32 cellular contexts compared by ENCODE assay signal in the genomic region with DNA sequence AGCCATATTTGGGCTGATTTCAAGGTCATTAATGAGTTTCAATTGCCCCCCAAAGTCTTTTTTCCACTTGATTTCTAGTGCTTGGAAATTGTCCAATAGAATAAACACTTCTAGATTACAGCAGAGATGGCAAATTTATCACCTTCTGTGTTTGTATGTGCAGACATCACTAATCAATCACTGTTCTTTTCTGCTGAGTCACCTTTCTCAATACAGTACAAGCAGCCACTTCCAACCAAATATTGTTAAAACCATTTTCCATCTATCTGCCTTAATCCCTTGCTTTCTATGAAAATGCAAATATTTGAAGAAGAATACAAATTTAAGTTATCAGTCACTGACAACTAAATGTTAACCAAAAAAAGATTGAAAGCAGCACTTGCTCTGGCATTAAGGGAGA. TPM values are rescaled to one million over a fixed set of nuclear protein-coding genes. Genes with fewer than 3 reads are reported as not detected.
"Had no signal": no experiment of that assay in that cellular context is flagged by ENCODE, and none has a peak within 500 bp of the region (broad histone marks: within the 10 kb centered on the region; RNA-seq: fewer than 3 reads in every experiment).

No MANE protein-coding gene starts in this region.

- H3K36me3 ChIP-seq: ascending aorta, cardiac muscle cell, colonic mucosa had no signal

- H3K27ac ChIP-seq: ascending aorta, cardiac muscle cell, colonic mucosa, RWPE1, VCaP had no signal

- H3K4me3 ChIP-seq: ascending aorta, cardiac muscle cell, colonic mucosa had no signal

- H3K27me3 ChIP-seq: ascending aorta, cardiac muscle cell, colonic mucosa had no signal

- H3K4me1 ChIP-seq: ascending aorta, colonic mucosa had no signal

- DNase-seq: activated B cell treated with CpG ODN at 0.5 μM for 24 hours; activated CD4-positive, alpha-beta T cell treated with anti-CD3 and anti-CD28 coated beads, Interleukin-2, amount 10 ng/mL, durations not matched to agents 24 days and 14 days; activated CD4-positive, alpha-beta T cell treated with anti-CD3 and anti-CD28 coated beads, Interleukin-2, amount 50 U/mL, for 4 hours; activated CD8-positive, alpha-beta T cell treated with anti-CD3 and anti-CD28 coated beads for 36 hours; activated gamma-delta T cell; activated naive CD4-positive, alpha-beta T cell treated with Interleukin-2 at 50 U/mL for 16 hours; activated naive CD8-positive, alpha-beta T cell treated with anti-CD3 and anti-CD28 coated beads, Interleukin-2, amount 10 ng/mL, durations not matched to agents 7 days and 5 days; activated T-cell treated with anti-CD3 and anti-CD28 coated beads, Interleukin-2, amount 50 U/mL, for 1 hour; activated T-cell treated with anti-CD3 and anti-CD28 coated beads, Interleukin-2, amount 50 U/mL, for 72 hours; amygdala; colonic mucosa; NCI-H1092 treated with DMSO at 0.1 percent for 48 hours; NCI-H146; NCI-H187; NCI-H2029 treated with DMSO at 0.1 percent for 48 hours; NCI-H2107; NCI-H226; NCI-H446 treated with DMSO at 0.1 percent for 48 hours; NCI-H524; NCI-H774; NK-92 treated with Interleukin-12 subunit alpha and Interleukin-12 subunit beta, amount 100 ng/mL, for 24 hours; PC-3; SIG-M5; T-cell; T-helper 17 cell had no signal

- FAIRE-seq: RCC 7860 had no signal

- H3K9me3 ChIP-seq: ascending aorta, colonic mucosa had no signal

RNA-seq across cellular contexts. Expression of gene ZNF521, which starts 40.2 kb away (rescaled TPM):
- total RNA-seq: activated CD4-positive, alpha-beta T cell treated with anti-CD3 and anti-CD28 coated beads, Interleukin-2, amount 10 ng/mL, durations not matched to agents 24 days and 14 days; activated CD8-positive, alpha-beta memory T cell treated with anti-CD3 and anti-CD28 coated beads for 36 hours; activated CD8-positive, alpha-beta T cell treated with anti-CD3 and anti-CD28 coated beads for 36 hours; activated naive CD8-positive, alpha-beta T cell treated with anti-CD3 and anti-CD28 coated beads, Interleukin-2, amount 10 ng/mL, durations not matched to agents 7 days and 5 days; activated T-cell treated with anti-CD3 and anti-CD28 coated beads, Interleukin-2, amount 50 U/mL, for 72 hours; activated T-helper 17 cell treated with anti-CD3 and anti-CD28 coated beads, Interleukin-2, amount 50 U/mL, for 72 hours had no signal
